Comparison of ENCODE assay signal across 31 cellular contexts in genomic region chr1:48302652-48303051, GRCh38.
DNase-seq lines count a peak whose midpoint lies in the region; ATAC-seq and TF ChIP-seq lines count a peak whose summit lies in the region.
"Had no signal": no experiment of that assay in that cellular context is flagged by ENCODE, and none has a peak within 500 bp of the region (broad histone marks: within the 10 kb centered on the region; RNA-seq: fewer than 3 reads in every experiment).

No MANE protein-coding gene starts in this region.

- intact Hi-C loops in prostate gland (cut with DNase I), result no loop called here

- TF ChIP-seq CTCF in LNCaP clone FGC (IDR thresholded peaks at IDR 0.05; ENCODE audit: control insufficient read depth, extremely low read depth, insufficient read depth), result no peak
- no peak for TF ChIP-seq CTCF in prostate gland (IDR thresholded peaks at IDR 0.05)

- H3K79me2 ChIP-seq in mesendoderm (ENCODE audit: control insufficient read depth, insufficient read depth, low read length), result no peaks in the 10 kb centered on the region

- H2BK15ac ChIP-seq in mesendoderm (replicated peaks; ENCODE audit: low read depth), result no peak overlapping the region

- no peak overlapping the region for H3K4ac ChIP-seq in mesendoderm (ENCODE audit: low read depth, low read length)

- no peak for ATAC-seq in GM18502 (IDR thresholded peaks at IDR 0.05; ENCODE audit: poor library complexity, unreplicated experiment)
- ATAC-seq: A549; CD8-positive, alpha-beta T cell had no signal

- no peak overlapping the region for H2BK5ac ChIP-seq in mesendoderm (ENCODE audit: low read length)

- H3K79me1 ChIP-seq in mesendoderm (ENCODE audit: low read length), result no peaks in the 10 kb centered on the region

- H3K27ac ChIP-seq in prostate gland (no peak overlapping the region), mesendoderm (ENCODE audit: low read depth, low read length) (no peak overlapping the region)
- H3K27ac ChIP-seq: 22Rv1; A549; BLaER1; BLaER1 treated with 17β-estradiol and CSF1 and Interleukin-3, amounts not matched to agents 10 nM and 100 nM; C4-2B had no signal

- no peak overlapping the region for H3K9ac ChIP-seq in mesendoderm (ENCODE audit: low read length)
- H3K9ac ChIP-seq: BLaER1; BLaER1 treated with 17β-estradiol and CSF1 and Interleukin-3, amounts not matched to agents 10 nM and 100 nM had no signal

- no peak overlapping the region for H3K56ac ChIP-seq in mesendoderm (ENCODE audit: low read length)

- H4K5ac ChIP-seq in mesendoderm (ENCODE audit: low read length), result no peak overlapping the region

- DNase-seq in NCI-H526 treated with DMSO at 0.1 percent for 48 hours (lab: John Stamatoyannopoulos, UW), result peak; percentile 11
- no peak for DNase-seq in NCI-H526 (lab: John Stamatoyannopoulos, UW)
- peak; percentile 93 for DNase-seq in LNCaP clone FGC (ENCODE audit: low read depth)
- peak; percentile 37 for DNase-seq in prostate gland (ENCODE audit: low spot score)
- no peak for DNase-seq in mesendoderm
- DNase-seq: 8988T; ACHN; AML-193; BE2C; C1 segment of cervical spinal cord; Caco-2; Calu3; CD4-positive, alpha-beta memory T cell; CD4-positive, alpha-beta T cell; CD4-positive, CD25-positive, alpha-beta regulatory T cell; CD8-positive, alpha-beta memory T cell; CD8-positive, alpha-beta T cell; COR-L47; DMS 273 treated with DMSO at 0.1 percent for 48 hours; DMS153; DMS53; DMS79; DMS79 treated with DMSO at 0.1 percent for 48 hours; DND-41; EL had no signal

- H3K4me3 ChIP-seq in LNCaP clone FGC (ENCODE audit: low read depth, low read length), result no peak overlapping the region
- H3K4me3 ChIP-seq in prostate gland, result no peak overlapping the region
- no peak overlapping the region for H3K4me3 ChIP-seq in mesendoderm (ENCODE audit: low read length)
- H3K4me3 ChIP-seq: A549; BLaER1; BLaER1 treated with 17β-estradiol and CSF1 and Interleukin-3, amounts not matched to agents 10 nM and 100 nM had no signal

- H3K18ac ChIP-seq in mesendoderm (ENCODE audit: low read length), result no peak overlapping the region

- H2BK120ac ChIP-seq in mesendoderm (ENCODE audit: low read depth, low read length), result no peak overlapping the region

- no peak overlapping the region for H3K4me2 ChIP-seq in mesendoderm (ENCODE audit: low read length)
- H3K4me2 ChIP-seq: A549; BLaER1; BLaER1 treated with 17β-estradiol and CSF1 and Interleukin-3, amounts not matched to agents 10 nM and 100 nM had no signal

- no peaks in the 10 kb centered on the region for H3K36me3 ChIP-seq in prostate gland
- H3K36me3 ChIP-seq in mesendoderm (ENCODE audit: control insufficient read depth, insufficient read depth, low read length), result no peaks in the 10 kb centered on the region
- H3K36me3 ChIP-seq: BE2C, BLaER1 had no signal

- H3K23ac ChIP-seq in mesendoderm (ENCODE audit: low read length), result no peak overlapping the region

- no peak for TF ChIP-seq POLR2A in prostate gland (IDR thresholded peaks at IDR 0.05)

- no peaks in the 10 kb centered on the region for H3K9me3 ChIP-seq in prostate gland
- H3K9me3 ChIP-seq: A549, BE2C, BLaER1, Caco-2 had no signal

- H3K4me1 ChIP-seq in prostate gland (replicated peaks), result no peaks in the 10 kb centered on the region
- H3K4me1 ChIP-seq in mesendoderm (ENCODE audit: control insufficient read depth, low read depth, low read length), result no peaks in the 10 kb centered on the region
- H3K4me1 ChIP-seq: A549; BE2C; BLaER1; BLaER1 treated with 17β-estradiol and CSF1 and Interleukin-3, amounts not matched to agents 10 nM and 100 nM; Caco-2 had no signal

- no peaks in the 10 kb centered on the region for H3K27me3 ChIP-seq in prostate gland (replicated peaks; ENCODE audit: insufficient read depth)
- no peaks in the 10 kb centered on the region for H3K27me3 ChIP-seq in mesendoderm (ENCODE audit: insufficient read depth, low read length, poor library complexity)
- H3K27me3 ChIP-seq: BE2C; BLaER1; BLaER1 treated with 17β-estradiol and CSF1 and Interleukin-3, amounts not matched to agents 10 nM and 100 nM had no signal

- H2AK5ac ChIP-seq in mesendoderm (ENCODE audit: low read length), result no peak overlapping the region

- no peak overlapping the region for H4K8ac ChIP-seq in mesendoderm (ENCODE audit: low read depth, low read length)

Comparison
In these comparisons a context has a peak if more than half of its experiments do, and no peak if none do; other contexts are left out.
1. DNase-seq: peak in NCI-H526 treated with DMSO at 0.1 percent for 48 hours (single experiment), LNCaP clone FGC (single experiment) and prostate gland (single experiment); none in NCI-H526 (0 of 2) and mesendoderm (single experiment).